ENCODE assay signal across 8 cellular contexts in genomic region chr19:19064811-19065745, GRCh38. TPM values are rescaled to one million over a fixed set of nuclear protein-coding genes. Genes with fewer than 3 reads are reported as not detected.
DNase-seq lines count a peak whose midpoint lies in the region; ATAC-seq and TF ChIP-seq lines count a peak whose summit lies in the region.

No MANE protein-coding gene starts in this region.

- H3K9me3 ChIP-seq in HUES64 (ENCODE audit: insufficient read depth, low read depth, low read length) (no peaks in the 10 kb centered on the region), psoas muscle (no peaks in the 10 kb centered on the region), adrenal gland (replicated peaks in 1 of 3) (no peaks in the 10 kb centered on the region)

- CTCF ChIA-PET in BJ (lab: Yijun Ruan, JAX) = interaction anchor here (0.7 kb wide), 1 partner anchor 277 kb away, joined by 3 read pairs; no protein-coding TSS in a partner anchor
- CTCF ChIA-PET in activated CD8-positive, alpha-beta memory T cell treated with anti-CD3 and anti-CD28 coated beads, Interleukin-2, amount 10 ng/mL, durations not matched to agents 7 days and 5 days (lab: Charles Lee) = interaction anchor here (0.6 to 1.6 kb wide), 7 partner anchors 16 to 677 kb away, joined by 3 to 6 read pairs (median 3); no protein-coding TSS in a partner anchor

- H3K4me3 Mint-ChIP-seq in activated CD8-positive, alpha-beta memory T cell treated with anti-CD3 and anti-CD28 coated beads, Interleukin-2, amount 10 ng/mL, durations not matched to agents 7 days and 5 days = peak overlapping the region; percentile 86

- no peak overlapping the region for H3K9ac ChIP-seq in HUES64 (ENCODE audit: low read depth, low read length)

- H3K4me1 ChIP-seq in HUES64 (ENCODE audit: insufficient read depth, low read length) (peaks cover 9% of the 10 kb centered on the region; the same call in 1 of the 2 replicates), psoas muscle (peaks cover 62% of the 10 kb centered on the region), adrenal gland (replicated peaks in 1 of 2) (peaks cover 12 to 32% of the 10 kb centered on the region in 2 donors)

- peaks cover 1% of the 10 kb centered on the region; the same call in 1 of the 2 replicates for H3K36me3 ChIP-seq in BJ (ENCODE audit: control insufficient read depth, insufficient read depth, low read length)
- H3K36me3 ChIP-seq in HUES64 (ENCODE audit: insufficient read depth, low read length) = no peaks in the 10 kb centered on the region
- H3K36me3 ChIP-seq in psoas muscle (ENCODE audit: insufficient read depth in 1 of 2, low read depth in 1 of 2) = no peaks in the 10 kb centered on the region
- no peaks in the 10 kb centered on the region for H3K36me3 ChIP-seq in adrenal gland (replicated peaks in 1 of 2)

- no peaks in the 10 kb centered on the region for H3K9me3 Mint-ChIP-seq in activated CD8-positive, alpha-beta memory T cell treated with anti-CD3 and anti-CD28 coated beads, Interleukin-2, amount 10 ng/mL, durations not matched to agents 7 days and 5 days (ENCODE audit: low read depth)

- no peaks in the 10 kb centered on the region for H3K27me3 ChIP-seq in BJ (ENCODE audit: control insufficient read depth, insufficient read depth, low read length)
- peaks cover 43% of the 10 kb centered on the region for H3K27me3 ChIP-seq in HUES64 (ENCODE audit: insufficient read depth, low read length)
- no peaks in the 10 kb centered on the region for H3K27me3 ChIP-seq in psoas muscle (ENCODE audit: insufficient read depth in 3 of 3, low read length in 2 of 3)
- H3K27me3 ChIP-seq in adrenal gland = no peaks in the 10 kb centered on the region

- H3K27me3 Mint-ChIP-seq in activated CD8-positive, alpha-beta memory T cell treated with anti-CD3 and anti-CD28 coated beads, Interleukin-2, amount 10 ng/mL, durations not matched to agents 7 days and 5 days = no peaks in the 10 kb centered on the region

- H3K4me3 ChIP-seq in BJ (ENCODE audit: low read depth, low read length) (peak overlapping the region; percentile 88), HUES64 (ENCODE audit: low read length) (peak overlapping the region; percentile 48; the same call in 1 of the 2 replicates), fibroblast of villous mesenchyme (ENCODE audit: low read depth, low read length) (peak overlapping the region; percentile 82), psoas muscle (peak overlapping the region; percentile 76), adrenal gland (peak overlapping the region in 2 of 4 donors; percentile 18 to 86)

- no peak for TF ChIP-seq POLR2A in adrenal gland (IDR thresholded peaks at IDR 0.05)

- H3K36me3 Mint-ChIP-seq in activated CD8-positive, alpha-beta memory T cell treated with anti-CD3 and anti-CD28 coated beads, Interleukin-2, amount 10 ng/mL, durations not matched to agents 7 days and 5 days = no peaks in the 10 kb centered on the region

- TF ChIP-seq CTCF in BJ (IDR thresholded peaks at IDR 0.05; ENCODE audit: insufficient read depth, low read depth, low read length) = no peak
- no peak for TF ChIP-seq CTCF in fibroblast of villous mesenchyme (IDR thresholded peaks at IDR 0.05; ENCODE audit: insufficient read depth, low read depth, low read length)
- no peak for TF ChIP-seq CTCF in psoas muscle (IDR thresholded peaks at IDR 0.05)
- no peak for TF ChIP-seq CTCF in adrenal gland (IDR thresholded peaks at IDR 0.05)

- no peak for DNase-seq in BJ (ENCODE audit: low read depth)
- DNase-seq in activated CD8-positive, alpha-beta memory T cell treated with anti-CD3 and anti-CD28 coated beads, Interleukin-2, amount 10 ng/mL, durations not matched to agents 7 days and 5 days = peak; percentile 60
- peak; percentile 11 for DNase-seq in fibroblast of villous mesenchyme (ENCODE audit: low read depth)
- no peak for DNase-seq in psoas muscle
- no peak for DNase-seq in adrenal gland

- intact Hi-C loops in psoas muscle (cut with DNase I) (no loop called here), adrenal gland (cut with DNase I) (no loop called here)

- 16% methylated on average over 25 of the region's 25 CpGs for WGBS in HUES64
- WGBS in psoas muscle, 3 donors = 2 to 3% (median 2%) methylated on average over 25 of the region's 25 CpGs
- 5 to 9% (median 8%) methylated on average over 7 to 25 of the region's 25 CpGs for WGBS in adrenal gland, 4 donors

- POLR2A ChIA-PET in BJ (lab: Charles Lee) = no interaction called here

- ATAC-seq in activated CD8-positive, alpha-beta memory T cell treated with anti-CD3 and anti-CD28 coated beads, Interleukin-2, amount 10 ng/mL, durations not matched to agents 7 days and 5 days = no peak
- no peak for ATAC-seq in psoas muscle
- no peak for ATAC-seq in GM19452 (IDR thresholded peaks at IDR 0.05; ENCODE audit: unreplicated experiment)
- ATAC-seq in GM19023 (IDR thresholded peaks at IDR 0.05; ENCODE audit: unreplicated experiment) = no peak

- no peak overlapping the region for H3K27ac ChIP-seq in HUES64 (ENCODE audit: low read depth, low read length)
- H3K27ac ChIP-seq in psoas muscle = peak overlapping the region; percentile 78
- H3K27ac ChIP-seq in adrenal gland = peak overlapping the region in 2 of 5 donors; percentile 3 to 82

- peak overlapping the region; percentile 91 for H3K27ac Mint-ChIP-seq in activated CD8-positive, alpha-beta memory T cell treated with anti-CD3 and anti-CD28 coated beads, Interleukin-2, amount 10 ng/mL, durations not matched to agents 7 days and 5 days

- H3K4me1 Mint-ChIP-seq in activated CD8-positive, alpha-beta memory T cell treated with anti-CD3 and anti-CD28 coated beads, Interleukin-2, amount 10 ng/mL, durations not matched to agents 7 days and 5 days = peaks cover 39% of the 10 kb centered on the region

RNA-seq across cellular contexts. Expression of gene SLC25A42, which starts 1.3 kb away (rescaled TPM):
- 3.8 and 5.8 TPM in 2 replicates for polyA plus RNA-seq in BJ (2011; rRNA removed)
- 3.5 and 4.6 TPM in 2 replicates for polyA minus RNA-seq in BJ (2011; rRNA and poly(A)+ RNA removed)
- 3.1 TPM for polyA plus RNA-seq in HUES64 (2013, experiment 1 of 2)
- polyA plus RNA-seq in HUES64 (2013, experiment 2 of 2) = 4.8 TPM
- total RNA-seq in activated CD8-positive, alpha-beta memory T cell treated with anti-CD3 and anti-CD28 coated beads, Interleukin-2, amount 10 ng/mL, durations not matched to agents 7 days and 5 days = 10 to 100 TPM; 15.6 to 18.7 TPM
- total RNA-seq in fibroblast of villous mesenchyme = 5.8 and 9.1 TPM in 2 replicates
- total RNA-seq in psoas muscle = 10 to 100 TPM; 14.7 to 40.2 (median 24.5) TPM
- 10 to 100 TPM in 2 of 3 donors, 1 to 10 TPM in 1; 4.6 to 31.9 (median 12.2) TPM for polyA plus RNA-seq in psoas muscle
- 10 to 100 TPM in 7 of 8 donors, 1 to 10 TPM in 1; 9.7 to 14.3 (median 13.3) TPM for total RNA-seq in adrenal gland
- polyA plus RNA-seq in adrenal gland = 10 to 100 TPM in 1 of 3 donors, 1 to 10 TPM in 2; 6.2 to 11.9 (median 10.0) TPM

RNA-seq across cellular contexts. Expression of gene ARMC6, which starts 31.7 kb away (rescaled TPM):
- polyA plus RNA-seq in BJ (2011; rRNA removed) (20.7 and 31.5 TPM in 2 replicates), psoas muscle (10 to 100 TPM; 22.8 to 74.1 (median 25.7) TPM), adrenal gland (10 to 100 TPM; 26.5 to 39.3 (median 38.5) TPM)
- 25.1 and 40.5 TPM in 2 replicates for polyA minus RNA-seq in BJ (2011; rRNA and poly(A)+ RNA removed)
- polyA plus RNA-seq in HUES64 (2013, experiment 1 of 2) = 52.1 TPM
- polyA plus RNA-seq in HUES64 (2013, experiment 2 of 2) = 41.5 TPM
- 10 to 100 TPM; 30.8 to 39.0 TPM for total RNA-seq in activated CD8-positive, alpha-beta memory T cell treated with anti-CD3 and anti-CD28 coated beads, Interleukin-2, amount 10 ng/mL, durations not matched to agents 7 days and 5 days
- total RNA-seq in fibroblast of villous mesenchyme (37.1 and 42.8 TPM in 2 replicates), psoas muscle (10 to 100 TPM; 13.7 to 22.6 (median 18.8) TPM), adrenal gland (10 to 100 TPM; 16.7 to 31.5 (median 27.2) TPM)

RNA-seq across cellular contexts. Expression of gene SUGP2, which starts 31.8 kb away (rescaled TPM):
- polyA plus RNA-seq in BJ (2011; rRNA removed) (33.0 and 37.4 TPM in 2 replicates), psoas muscle (10 to 100 TPM; 31.8 to 45.3 (median 34.4) TPM), adrenal gland (100 to 1,000 TPM in 2 of 3 donors, 10 to 100 TPM in 1; 39.6 to 291 (median 176) TPM)
- polyA minus RNA-seq in BJ (2011; rRNA and poly(A)+ RNA removed) = 14.6 and 16.8 TPM in 2 replicates
- polyA plus RNA-seq in HUES64 (2013, experiment 1 of 2) = 55.4 TPM
- 68.2 TPM for polyA plus RNA-seq in HUES64 (2013, experiment 2 of 2)
- total RNA-seq in activated CD8-positive, alpha-beta memory T cell treated with anti-CD3 and anti-CD28 coated beads, Interleukin-2, amount 10 ng/mL, durations not matched to agents 7 days and 5 days = 100 to 1,000 TPM; 126 to 192 TPM
- total RNA-seq in fibroblast of villous mesenchyme (39.3 and 57.4 TPM in 2 replicates), psoas muscle (10 to 100 TPM; 41.3 to 53.3 (median 48.1) TPM), adrenal gland (10 to 100 TPM; 22.0 to 87.6 (median 49.6) TPM)

Comparison
In these comparisons a context has a peak if more than half of its experiments do, and no peak if none do; other contexts are left out.
1. DNase-seq: peak in activated CD8-positive, alpha-beta memory T cell treated with anti-CD3 and anti-CD28 coated beads, Interleukin-2, amount 10 ng/mL, durations not matched to agents 7 days and 5 days (single experiment) and fibroblast of villous mesenchyme (single experiment); none in BJ (single experiment), psoas muscle (0 of 2) and adrenal gland (0 of 7).